15 cellular contexts compared by ENCODE assay signal in the genomic region with DNA sequence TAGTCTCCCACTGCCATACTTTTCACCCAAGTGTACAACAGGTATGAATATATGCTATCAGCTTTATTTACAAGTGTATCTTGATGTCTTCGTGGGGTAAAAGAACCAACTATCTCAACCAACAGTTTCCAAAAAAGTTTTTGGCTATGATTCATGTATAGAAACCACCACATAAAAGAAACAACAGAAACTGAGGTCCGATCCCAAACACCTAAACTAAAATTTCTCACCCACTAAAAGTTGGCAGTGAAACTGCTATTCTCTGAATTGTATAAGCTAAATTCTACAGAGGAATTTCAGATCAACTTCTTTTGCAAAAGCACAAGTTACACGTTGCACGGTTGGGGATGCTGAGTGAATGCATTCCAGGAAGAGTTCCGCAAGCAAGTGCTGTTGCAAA. TPM values are rescaled to one million over a fixed set of nuclear protein-coding genes. Genes with fewer than 3 reads are reported as not detected.
"Had no signal": no experiment of that assay in that cellular context is flagged by ENCODE, and none has a peak within 500 bp of the region (broad histone marks: within the 10 kb centered on the region; RNA-seq: fewer than 3 reads in every experiment).

No MANE protein-coding gene starts in this region.

- H3K27me3 Mint-ChIP-seq: T-cell had no signal

- H3K4me3 Mint-ChIP-seq: activated CD4-positive, alpha-beta memory T cell treated with anti-CD3 and anti-CD28 coated beads, Interleukin-2, amount 10 ng/mL, durations not matched to agents 7 days and 5 days; brain; T-cell; T-helper 2 cell treated with Interferon-gamma antibody and Interleukin-4, amounts not matched to agents 5 μg/mL and 100 μg/mL, for 36 hours had no signal

- H3K27me3 ChIP-seq: heart left ventricle, tibial artery had no signal

- H3K9me3 Mint-ChIP-seq: activated CD4-positive, alpha-beta memory T cell treated with anti-CD3 and anti-CD28 coated beads, Interleukin-2, amount 10 ng/mL, durations not matched to agents 7 days and 5 days; T-cell; T-helper 2 cell treated with Interferon-gamma antibody and Interleukin-4, amounts not matched to agents 5 μg/mL and 100 μg/mL, for 36 hours had no signal

- H3K9me3 ChIP-seq: heart left ventricle, prostate gland, tibial artery had no signal

- ATAC-seq: left cardiac atrium had no signal

- DNase-seq: activated naive CD4-positive, alpha-beta T cell treated with Interleukin-2 at 50 U/mL for 16 hours; aorta; effector CD4-positive, alpha-beta T cell; heart left ventricle; left cardiac atrium; stimulated activated CD4-positive, alpha-beta T cell treated with anti-CD3 and anti-CD28 coated beads, Interleukin-4, amount 100 ng/mL, for 24 hours; stimulated activated naive CD4-positive, alpha-beta T cell treated with Interleukin-2 at 50 U/mL for 16 hours; tibial artery had no signal

- H3K27ac Mint-ChIP-seq: activated CD4-positive, alpha-beta memory T cell treated with anti-CD3 and anti-CD28 coated beads, Interleukin-2, amount 10 ng/mL, durations not matched to agents 7 days and 5 days; T-cell; T-helper 2 cell treated with Interferon-gamma antibody and Interleukin-4, amounts not matched to agents 5 μg/mL and 100 μg/mL, for 36 hours had no signal

- H3K4me1 ChIP-seq: prostate gland had no signal

- H3K27ac ChIP-seq: prostate gland, tibial artery had no signal

- H3K4me3 ChIP-seq: heart left ventricle, prostate gland, tibial artery had no signal

RNA-seq across cellular contexts. Expression of a gene that starts 5.0 kb away (rescaled TPM):
- total RNA-seq: epithelial cell of proximal tubule had no signal
- polyA plus RNA-seq: neural cell had no signal
